20 cellular contexts compared by ENCODE assay signal in genomic region chr14:66111891-66112290, GRCh38.
"Had no signal": no experiment of that assay in that cellular context is flagged by ENCODE, and none has a peak within 500 bp of the region (broad histone marks: within the 10 kb centered on the region; RNA-seq: fewer than 3 reads in every experiment).

No MANE protein-coding gene starts in this region.

- H3K4me1 ChIP-seq: adrenal gland had no signal

- H3K4me3 ChIP-seq: adrenal gland had no signal

- H3K9me3 ChIP-seq: adrenal gland had no signal

- DNase-seq: activated CD4-positive, alpha-beta T cell treated with anti-CD3 and anti-CD28 coated beads for 4 hours; activated CD8-positive, alpha-beta memory T cell treated with anti-CD3 and anti-CD28 coated beads, Interleukin-2, amount 50 U/mL, for 48 hours; activated CD8-positive, alpha-beta T cell treated with anti-CD3 and anti-CD28 coated beads for 36 hours; activated naive CD4-positive, alpha-beta T cell treated with anti-CD3 and anti-CD28 coated beads, Interleukin-2, amount 50 U/mL, for 16 hours; activated naive CD8-positive, alpha-beta T cell treated with anti-CD3 and anti-CD28 coated beads, Interleukin-2, amount 10 ng/mL, durations not matched to agents 7 days and 5 days; activated T-cell treated with anti-CD3 and anti-CD28 coated beads, Interleukin-2, amount 50 U/mL, for 1 hour; adrenal gland; aorta; Kasumi-1; KBM-7; NCI-H1092; NCI-H1417; NCI-H1930; NCI-H2107; NCI-H2171 treated with DMSO at 0.1 percent for 48 hours; NCI-H226; NCI-H526; NK-92 treated with Interleukin-12 subunit alpha and Interleukin-12 subunit beta, amount 100 ng/mL, for 24 hours; SHP77 treated with DMSO at 0.1 percent for 48 hours had no signal

- H3K36me3 ChIP-seq: adrenal gland had no signal

- H3K27me3 ChIP-seq: adrenal gland had no signal

- H3K27ac ChIP-seq: adrenal gland had no signal

- ATAC-seq: activated CD4-positive, CD25-positive, alpha-beta regulatory T cell treated with anti-CD3 and anti-CD28 coated beads, Interleukin-2, amount 50 U/mL, for 24 hours; activated CD8-positive, alpha-beta T cell treated with anti-CD3 and anti-CD28 coated beads for 36 hours had no signal
